8 cellular contexts compared by ENCODE assay signal in genomic region chr20:5000263-5001173, GRCh38. TPM values are rescaled to one million over a fixed set of nuclear protein-coding genes. Genes with fewer than 3 reads are reported as not detected.
DNase-seq lines count a peak whose midpoint lies in the region; ATAC-seq, FAIRE-seq and TF ChIP-seq lines count a peak whose summit lies in the region.

No MANE protein-coding gene starts in this region.

- TF ChIP-seq POLR2A in H54 (IDR thresholded peaks at IDR 0.05; ENCODE audit: low read depth, low read length) = no peak

- no peak for TF ChIP-seq CTCF in PC-9 (conservative IDR thresholded peaks at IDR 0.05)

- POLR2A ChIA-PET in PC-9 (lab: Charles Lee; ENCODE audit: unreplicated experiment) = interaction anchor here (0.6 kb wide), 1 partner anchor 58 kb away, joined by 18 read pairs; no protein-coding TSS in a partner anchor

- no peaks in the 10 kb centered on the region for H3K27me3 ChIP-seq in PC-9 (ENCODE audit: insufficient read depth, low read depth)

- ATAC-seq in HG02571 (IDR thresholded peaks at IDR 0.05; ENCODE audit: unreplicated experiment) (peak; percentile 27), left ventricle myocardium superior (peak; percentile 70)

- H4K20me1 ChIP-seq in PC-9 (ENCODE audit: insufficient read depth) = peaks cover 4% of the 10 kb centered on the region; the same call in 1 of the 2 replicates

- no peaks in the 10 kb centered on the region for H3K9me2 ChIP-seq in PC-9 (ENCODE audit: insufficient read depth)

- H2AFZ ChIP-seq in PC-9 = peak overlapping the region; percentile 68; the same call in 1 of the 2 replicates

- DNase-seq in EH (ENCODE audit: low read depth) (peak; percentile 54), PC-9 (no peak), anterior cingulate cortex (lab: John Stamatoyannopoulos, UW) (peak in 53 of 58 donors; percentile 6 to 81 (median 52)), left ventricle myocardium superior (peak; percentile 55), posterior vena cava (ENCODE audit: low spot score) (peak; percentile 84), HCEC 1CT (no peak), H54 (ENCODE audit: insufficient read length, low spot score) (no peak)

- H3K4me3 ChIP-seq in PC-9 = peak overlapping the region; percentile 93

- no peaks in the 10 kb centered on the region for H3K36me3 ChIP-seq in PC-9 (ENCODE audit: low read depth)

- H3K79me2 ChIP-seq in PC-9 (ENCODE audit: low read depth) = peaks cover 54% of the 10 kb centered on the region

- BruUV-seq in PC-9 (replicated peaks; lab: Mats Ljungman, UMichigan) = TSS peak; percentile 38

- peaks cover 9% of the 10 kb centered on the region for H3F3A ChIP-seq in PC-9 (ENCODE audit: insufficient read depth, low read depth)

- no peak for FAIRE-seq in H54 (lab: Jason Lieb, UNC)

- peak overlapping the region; percentile 93 for H3K4me2 ChIP-seq in PC-9

- no peaks in the 10 kb centered on the region for H3K9me3 ChIP-seq in PC-9 (ENCODE audit: insufficient read depth, low read depth)

- intact Hi-C loops in PC-9 (cut with micrococcal nuclease; ENCODE audit: unreplicated experiment) = loop anchor here (2.0 to 5.0 kb wide), 2 partner anchors 72 to 100 kb away; no protein-coding TSS in a partner anchor
- intact Hi-C loops in left ventricle myocardium superior (cut with micrococcal nuclease) = no loop called here
- intact Hi-C loops in posterior vena cava (cut with DNase I) = loop anchor here in 1 of 2 donors (10.0 kb wide), 1 partner anchor 94 kb away; no protein-coding TSS in a partner anchor

- 0 out of 2 replicates have a peak overlapping the region, but pooled peaks have one; percentile 23 for H3K27ac ChIP-seq in PC-9

- CTCF ChIA-PET in PC-9 (lab: Charles Lee) = no interaction called here

- peaks cover 19% of the 10 kb centered on the region for H3K4me1 ChIP-seq in PC-9 (replicated peaks; ENCODE audit: insufficient read depth)

RNA-seq across cellular contexts. Expression of gene SLC23A2, which starts 0.8 kb away (rescaled TPM):
- total RNA-seq in PC-9 (2021) (20.4 and 22.3 TPM in 2 replicates), left ventricle myocardium superior (6.4 TPM), posterior vena cava (10 to 100 TPM; 21.4 to 23.2 TPM)

Comparison
In these comparisons a context has a peak if more than half of its experiments do, and no peak if none do; other contexts are left out.
1. DNase-seq: peak in EH (single experiment), anterior cingulate cortex (53 of 58), left ventricle myocardium superior (single experiment) and posterior vena cava (single experiment); none in PC-9 (0 of 2), HCEC 1CT (single experiment) and H54 (single experiment).